ENCODE assay signal across 18 cellular contexts in genomic region chr17:76894842-76895241, GRCh38.
"Had no signal": no experiment of that assay in that cellular context is flagged by ENCODE, and none has a peak within 500 bp of the region (broad histone marks: within the 10 kb centered on the region; RNA-seq: fewer than 3 reads in every experiment).

No MANE protein-coding gene starts in this region.

- H3K4me3 ChIP-seq: coronary artery, dorsolateral prefrontal cortex, esophagus muscularis mucosa, gastroesophageal sphincter, heart left ventricle, hepatocyte, left lung, lower lobe of right lung, mucosa of descending colon had no signal

- H3K27me3 ChIP-seq: dorsolateral prefrontal cortex, hepatocyte, left lung had no signal

- DNase-seq: dermis blood vessel endothelial cell; dorsolateral prefrontal cortex; effector CD4-positive, alpha-beta T cell; effector memory CD4-positive, alpha-beta T cell; foreskin keratinocyte; heart left ventricle; hypothalamus; left cardiac atrium; left lung; left ventricle myocardium superior; lower lobe of right lung; mesenchymal stem cell; mucosa of descending colon; naive B cell had no signal

- H3K4me1 ChIP-seq: esophagus muscularis mucosa, foreskin keratinocyte, gastroesophageal sphincter, heart left ventricle, left lung, lower lobe of right lung had no signal

- H2AFZ ChIP-seq: hepatocyte had no signal

- H3K27ac ChIP-seq: coronary artery, esophagus muscularis mucosa, foreskin keratinocyte, gastroesophageal sphincter, heart left ventricle, hepatocyte, left lung, lower lobe of right lung had no signal

- H3K36me3 ChIP-seq: esophagus muscularis mucosa, gastroesophageal sphincter, heart left ventricle, left lung, lower lobe of right lung had no signal

- H3K79me2 ChIP-seq: hepatocyte had no signal

- H3K4me2 ChIP-seq: hepatocyte had no signal

- H3K9me3 ChIP-seq: gastroesophageal sphincter, lower lobe of right lung, mucosa of descending colon had no signal
